ENCODE assay signal across 26 cellular contexts in genomic region chr3:141395005-141395589, GRCh38.
"Had no signal": no experiment of that assay in that cellular context is flagged by ENCODE, and none has a peak within 500 bp of the region (broad histone marks: within the 10 kb centered on the region; RNA-seq: fewer than 3 reads in every experiment).

No MANE protein-coding gene starts in this region.

- H3K9me3 ChIP-seq: gastroesophageal sphincter, neutrophil, pancreas, right lobe of liver, suprapubic skin, transverse colon, upper lobe of right lung, uterus had no signal

- H2AFZ ChIP-seq: hepatocyte had no signal

- DNase-seq: dermis blood vessel endothelial cell; effector memory CD4-positive, alpha-beta T cell; foreskin keratinocyte; heart left ventricle; naive B cell; pancreas; retina; right lobe of liver; small intestine; stimulated activated CD4-positive, alpha-beta T cell treated with anti-CD3 and anti-CD28 coated beads, Interleukin-15, amount 100 ng/mL, for 24 hours; stimulated activated CD4-positive, alpha-beta T cell treated with anti-CD3 and anti-CD28 coated beads, Interleukin-2, amount 100 ng/mL, for 48 hours; stimulated activated naive CD4-positive, alpha-beta T cell; stimulated activated naive CD8-positive, alpha-beta T cell treated with anti-CD3 and anti-CD28 coated beads, Interleukin-15, amount 100 ng/mL, for 72 hours; transverse colon; upper lobe of right lung; uterus had no signal

- H3K4me3 Mint-ChIP-seq: memory B cell; naive B cell; natural killer cell treated with Interleukin-12 subunit alpha and Interleukin-12 subunit beta and Interleukin-15 and Interleukin-18, amount 100 ng/mL, for 72 hours; neural crest cell; stimulated activated naive CD8-positive, alpha-beta T cell treated with anti-CD3 and anti-CD28 coated beads, Interleukin-15, amount 100 ng/mL, for 72 hours had no signal

- H3K27ac ChIP-seq: esophagus muscularis mucosa, foreskin keratinocyte, gastroesophageal sphincter, heart left ventricle, hepatocyte, neutrophil, pancreas, right lobe of liver, suprapubic skin, transverse colon, upper lobe of right lung, uterus had no signal

- H3K4me3 ChIP-seq: esophagus muscularis mucosa, gastroesophageal sphincter, heart left ventricle, hepatocyte, lung, pancreas, right lobe of liver, suprapubic skin, transverse colon, upper lobe of right lung, uterus had no signal

- H3K27me3 ChIP-seq: esophagus muscularis mucosa, foreskin keratinocyte, gastroesophageal sphincter, heart left ventricle, hepatocyte, neutrophil, pancreas, right lobe of liver, suprapubic skin, transverse colon, upper lobe of right lung, uterus had no signal

- H3K4me2 ChIP-seq: hepatocyte had no signal

- H3K4me1 ChIP-seq: foreskin keratinocyte, upper lobe of right lung, uterus had no signal

- H3K36me3 ChIP-seq: neutrophil, pancreas, right lobe of liver, uterus had no signal

- H3K27me3 Mint-ChIP-seq: memory B cell had no signal

- H3K27ac Mint-ChIP-seq: memory B cell; naive B cell; natural killer cell treated with Interleukin-12 subunit alpha and Interleukin-12 subunit beta and Interleukin-15 and Interleukin-18, amount 100 ng/mL, for 72 hours; stimulated activated naive CD8-positive, alpha-beta T cell treated with anti-CD3 and anti-CD28 coated beads, Interleukin-15, amount 100 ng/mL, for 72 hours had no signal

- ATAC-seq: foreskin keratinocyte; gastroesophageal sphincter; heart left ventricle; left lobe of liver; natural killer cell treated with Interleukin-12 subunit alpha and Interleukin-12 subunit beta and Interleukin-15 and Interleukin-18, amount 100 ng/mL, for 72 hours; pancreas; right lobe of liver; stimulated activated naive CD8-positive, alpha-beta T cell treated with anti-CD3 and anti-CD28 coated beads, Interleukin-15, amount 100 ng/mL, for 72 hours; upper lobe of right lung had no signal
